ENCODE assay signal across 1 cellular context in the genomic region with DNA sequence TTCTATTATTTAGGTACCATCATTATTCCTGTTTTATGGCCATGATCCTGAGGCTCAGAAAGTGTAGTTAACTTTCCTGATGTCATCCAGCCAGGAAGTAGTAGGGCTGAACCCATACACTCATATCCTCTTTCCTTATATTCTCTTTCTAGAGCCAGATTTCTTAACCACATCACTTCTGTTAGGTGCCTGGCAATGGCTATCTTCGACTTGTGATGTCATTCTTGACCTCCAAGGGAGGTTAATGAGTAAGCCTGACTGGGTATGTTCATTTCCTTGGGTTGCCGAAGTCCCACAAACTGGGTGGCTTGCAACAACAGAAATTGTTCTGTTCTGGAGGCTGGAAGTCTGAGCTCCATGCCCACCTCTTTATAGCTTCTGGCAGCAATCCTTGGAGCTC.
TF ChIP-seq lines count a peak whose summit lies in the region.

No MANE protein-coding gene starts in this region.

TF ChIP-seq in SK-N-SH treated with all-trans-retinoic acid at 6 μM for 48 hours, 23 proteins besides CTCF, POLR2A, EP300 and RAD21 (continued from another document):
- TF ChIP-seq, protein P1, sequence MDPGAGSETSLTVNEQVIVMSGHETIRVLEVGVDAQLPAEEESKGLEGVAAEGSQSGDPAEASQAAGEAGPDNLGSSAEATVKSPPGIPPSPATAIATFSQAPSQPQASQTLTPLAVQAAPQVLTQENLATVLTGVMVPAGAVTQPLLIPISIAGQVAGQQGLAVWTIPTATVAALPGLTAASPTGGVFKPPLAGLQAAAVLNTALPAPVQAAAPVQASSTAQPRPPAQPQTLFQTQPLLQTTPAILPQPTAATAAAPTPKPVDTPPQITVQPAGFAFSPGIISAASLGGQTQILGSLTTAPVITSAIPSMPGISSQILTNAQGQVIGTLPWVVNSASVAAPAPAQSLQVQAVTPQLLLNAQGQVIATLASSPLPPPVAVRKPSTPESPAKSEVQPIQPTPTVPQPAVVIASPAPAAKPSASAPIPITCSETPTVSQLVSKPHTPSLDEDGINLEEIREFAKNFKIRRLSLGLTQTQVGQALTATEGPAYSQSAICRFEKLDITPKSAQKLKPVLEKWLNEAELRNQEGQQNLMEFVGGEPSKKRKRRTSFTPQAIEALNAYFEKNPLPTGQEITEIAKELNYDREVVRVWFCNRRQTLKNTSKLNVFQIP (CRISPR knock-in tag; IDR thresholded peaks at IDR 0.05; ENCODE audit: borderline replicate concordance, low read depth): no peak
